ENCODE assay signal across 13 cellular contexts in the genomic region with DNA sequence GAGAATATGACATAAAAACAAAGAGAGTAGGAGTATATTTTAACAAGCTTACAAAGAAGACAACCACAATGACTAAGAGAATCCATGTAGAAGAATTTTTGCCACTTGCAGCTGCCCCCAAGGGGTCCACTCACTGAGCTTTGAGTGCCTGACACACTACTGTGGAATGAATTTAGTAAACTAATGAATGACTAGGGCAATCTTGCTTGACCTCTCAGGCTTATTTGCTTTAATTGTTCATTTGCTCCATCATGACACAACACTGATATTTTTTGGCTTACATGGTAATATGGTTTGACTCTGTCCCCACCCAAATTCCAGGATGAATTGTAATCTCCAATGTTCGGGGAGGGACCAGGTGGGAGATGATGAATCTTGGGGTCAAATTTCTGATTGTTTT.
A peak's percentile ranks its signal among the peaks of the same experiment; 100 is the strongest.
DNase-seq lines count a peak whose midpoint lies in the region; ATAC-seq, FAIRE-seq and TF ChIP-seq lines count a peak whose summit lies in the region.
"Had no signal": no experiment of that assay in that cellular context is flagged by ENCODE, and none has a peak within 500 bp of the region (broad histone marks: within the 10 kb centered on the region; RNA-seq: fewer than 3 reads in every experiment).

No MANE protein-coding gene starts in this region.

- DNase-seq in MCF 10A (ENCODE audit: unreplicated experiment) (peak; percentile 5), breast epithelium (ENCODE audit: low spot score in 2 of 2) (no peak), amniotic epithelial cell (ENCODE audit: low read depth) (peak; percentile 84), fibroblast of villous mesenchyme (ENCODE audit: low read depth) (peak; percentile 60), urothelium cell line (ENCODE audit: low spot score) (peak; percentile 54), NCI-H345 (lab: John Stamatoyannopoulos, UW) (no peak), T-helper 17 cell (no peak)
- DNase-seq: activated B cell treated with CpG ODN at 0.5 μM for 24 hours; activated CD8-positive, alpha-beta memory T cell treated with anti-CD3 and anti-CD28 coated beads, Interleukin-2, amount 50 U/mL, for 4 hours; activated naive CD4-positive, alpha-beta T cell treated with Interleukin-2 at 50 U/mL for 16 hours; NCI-H1092 treated with DMSO at 0.1 percent for 48 hours had no signal

- intact Hi-C loops in MCF 10A (cut with micrococcal nuclease), result no loop called here
- intact Hi-C loops in breast epithelium (cut with DNase I; ENCODE audit: low total_unique reads), result no loop called here

- H3K9me3 Mint-ChIP-seq in MCF 10A (ENCODE audit: unreplicated experiment), result peaks cover 8% of the 10 kb centered on the region

- no peak overlapping the region for H3K4me3 ChIP-seq in breast epithelium
- no peak overlapping the region for H3K4me3 ChIP-seq in fibroblast of villous mesenchyme (ENCODE audit: low read depth, low read length)

- POLR2A ChIA-PET in MCF 10A (lab: Yijun Ruan, JAX), result no interaction called here

- ATAC-seq in GM19467 (IDR thresholded peaks at IDR 0.05; ENCODE audit: unreplicated experiment) (no peak), T-helper 17 cell (no peak)

- H3K27me3 ChIP-seq in breast epithelium, result no peaks in the 10 kb centered on the region

- no peak overlapping the region for H3K27ac ChIP-seq in breast epithelium
- H3K27ac ChIP-seq: 22Rv1 had no signal

- H3K36me3 Mint-ChIP-seq in MCF 10A (ENCODE audit: insufficient read depth, unreplicated experiment) (no peaks in the 10 kb centered on the region), T-helper 17 cell (ENCODE audit: low read depth) (no peaks in the 10 kb centered on the region)

- H3K4me1 ChIP-seq in breast epithelium, result no peaks in the 10 kb centered on the region

- H3K36me3 ChIP-seq in breast epithelium, result no peaks in the 10 kb centered on the region

- no TSS peak for BruUV-seq in MCF 10A (replicated peaks; lab: Mats Ljungman, UMichigan)

- TF ChIP-seq CTCF in MCF 10A (IDR thresholded peaks at IDR 0.05; ENCODE audit: unreplicated experiment) (no peak), breast epithelium (IDR thresholded peaks at IDR 0.05) (no peak), fibroblast of villous mesenchyme (IDR thresholded peaks at IDR 0.05; ENCODE audit: insufficient read depth, low read depth, low read length) (no peak)

- H3K27ac Mint-ChIP-seq in MCF 10A (ENCODE audit: low read depth, unreplicated experiment) (no peak overlapping the region), T-helper 17 cell (no peak overlapping the region)
- H3K27ac Mint-ChIP-seq: activated B cell treated with CpG ODN at 0.5 μM for 24 hours had no signal

- H3K4me1 Mint-ChIP-seq in MCF 10A (ENCODE audit: insufficient read depth, unreplicated experiment), result no peaks in the 10 kb centered on the region
- no peaks in the 10 kb centered on the region for H3K4me1 Mint-ChIP-seq in T-helper 17 cell
- H3K4me1 Mint-ChIP-seq: activated B cell treated with CpG ODN at 0.5 μM for 24 hours had no signal

- H3K27me3 Mint-ChIP-seq in MCF 10A (ENCODE audit: insufficient read depth, unreplicated experiment) (no peaks in the 10 kb centered on the region), T-helper 17 cell (no peaks in the 10 kb centered on the region)
- H3K27me3 Mint-ChIP-seq: activated B cell treated with CpG ODN at 0.5 μM for 24 hours had no signal

- CTCF ChIA-PET in MCF 10A (lab: Yijun Ruan, JAX), result interaction anchor here (1.3 kb wide), 1 partner anchor 27 kb away, joined by 3 read pairs; no protein-coding TSS in a partner anchor

- no peak for FAIRE-seq in urothelium cell line (lab: Jason Lieb, UNC)

- no peak for TF ChIP-seq POLR2A in breast epithelium (IDR thresholded peaks at IDR 0.05)

- H3K9me3 ChIP-seq in breast epithelium (peaks cover 10 to 16% of the 10 kb centered on the region in 2 donors), T-helper 17 cell (ENCODE audit: control insufficient read depth, low read length, poor library complexity, severe bottlenecking) (no peaks in the 10 kb centered on the region)

- H3K4me3 Mint-ChIP-seq in MCF 10A (ENCODE audit: unreplicated experiment) (no peak overlapping the region), T-helper 17 cell (no peak overlapping the region)
- H3K4me3 Mint-ChIP-seq: activated B cell treated with CpG ODN at 0.5 μM for 24 hours had no signal

Comparison
In these comparisons a context has a peak if more than half of its experiments do, and no peak if none do; other contexts are left out.
1. DNase-seq: peak in MCF 10A (single experiment), amniotic epithelial cell (single experiment), fibroblast of villous mesenchyme (single experiment) and urothelium cell line (single experiment); none in breast epithelium (0 of 2), NCI-H345 (single experiment) and T-helper 17 cell (0 of 3).